Comparison of ENCODE assay signal across 9 cellular contexts in the genomic region with DNA sequence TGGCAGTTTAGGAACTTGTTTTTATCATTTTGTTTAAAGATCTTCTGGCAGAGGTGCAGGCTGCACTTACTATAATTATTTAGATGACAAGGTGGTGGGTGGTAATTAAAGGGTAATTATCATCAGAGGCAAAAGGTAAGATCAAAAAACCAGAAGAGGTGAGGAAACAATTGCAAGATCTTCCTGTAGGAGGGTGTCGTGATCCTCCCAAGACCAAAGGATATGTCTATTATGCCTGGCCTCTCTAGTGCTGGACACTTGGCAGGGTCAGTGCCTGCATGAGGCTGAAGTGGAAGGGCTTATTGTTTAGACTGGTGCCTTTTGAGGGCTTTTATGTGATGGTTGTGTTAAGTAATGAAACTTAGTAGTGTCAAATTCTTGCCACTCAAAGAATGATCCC. TPM values are rescaled to one million over a fixed set of nuclear protein-coding genes. Genes with fewer than 3 reads are reported as not detected.
DNase-seq lines count a peak whose midpoint lies in the region; ATAC-seq and TF ChIP-seq lines count a peak whose summit lies in the region.
"Had no signal": no experiment of that assay in that cellular context is flagged by ENCODE, and none has a peak within 500 bp of the region (broad histone marks: within the 10 kb centered on the region; RNA-seq: fewer than 3 reads in every experiment).

No MANE protein-coding gene starts in this region.

- H3K36me3 ChIP-seq in BE2C (peaks cover 7% of the 10 kb centered on the region; the same call in 1 of the 2 replicates), kidney epithelial cell (ENCODE audit: control insufficient read depth, insufficient read depth, low read length) (no peaks in the 10 kb centered on the region)

- TF ChIP-seq CTCF in BE2C (IDR thresholded peaks at IDR 0.05; ENCODE audit: low read depth, low read length): no peak; the same call in 1 of the 2 replicates
- peak; percentile 28 for TF ChIP-seq CTCF in HFF-Myc (IDR thresholded peaks at IDR 0.05; ENCODE audit: low read depth, low read length, missing control alignments)
- TF ChIP-seq CTCF in kidney epithelial cell (IDR thresholded peaks at IDR 0.05; ENCODE audit: insufficient read depth, low read length, poor library complexity, severe bottlenecking): peak; percentile 35

- no peaks in the 10 kb centered on the region for H3K4me1 ChIP-seq in BE2C

- no peaks in the 10 kb centered on the region for H3K27me3 Mint-ChIP-seq in activated CD8-positive, alpha-beta T cell treated with anti-CD3 and anti-CD28 coated beads, Interleukin-2, amount 10 ng/mL, durations not matched to agents 7 days and 5 days (ENCODE audit: low read depth)

- CTCF ChIA-PET in activated CD8-positive, alpha-beta T cell treated with anti-CD3 and anti-CD28 coated beads, Interleukin-2, amount 10 ng/mL, durations not matched to agents 7 days and 5 days (lab: Charles Lee): interaction anchor here (1.0 to 2.9 kb wide), 2 partner anchors 123 to 125 kb away, joined by 4 to 11 read pairs; no protein-coding TSS in a partner anchor

- DNase-seq in BE2C (no peak), HFF-Myc (ENCODE audit: extremely low read depth, low read depth) (no peak), kidney epithelial cell (ENCODE audit: low read depth) (no peak), NCI-H510A treated with DMSO at 0.1 percent for 48 hours (lab: John Stamatoyannopoulos, UW) (no peak)
- no peak for DNase-seq in activated CD8-positive, alpha-beta T cell treated with anti-CD3 and anti-CD28 coated beads, Interleukin-2, amount 10 ng/mL, durations not matched to agents 7 days and 5 days
- DNase-seq in stimulated activated naive CD4-positive, alpha-beta T cell (lab: John Stamatoyannopoulos, UW): no peak
- DNase-seq: NCI-H187 treated with DMSO at 0.1 percent for 48 hours had no signal

- no peaks in the 10 kb centered on the region for H3K9me3 Mint-ChIP-seq in activated CD8-positive, alpha-beta T cell treated with anti-CD3 and anti-CD28 coated beads, Interleukin-2, amount 10 ng/mL, durations not matched to agents 7 days and 5 days (ENCODE audit: insufficient read depth)

- ATAC-seq in activated CD8-positive, alpha-beta T cell treated with anti-CD3 and anti-CD28 coated beads, Interleukin-2, amount 10 ng/mL, durations not matched to agents 7 days and 5 days: no peak
- ATAC-seq in GM19397 (IDR thresholded peaks at IDR 0.05; ENCODE audit: unreplicated experiment): no peak
- no peak for ATAC-seq in HG03442 (IDR thresholded peaks at IDR 0.05; ENCODE audit: unreplicated experiment)

- POLR2A ChIA-PET in activated CD8-positive, alpha-beta T cell treated with anti-CD3 and anti-CD28 coated beads, Interleukin-2, amount 10 ng/mL, durations not matched to agents 7 days and 5 days (lab: Charles Lee): interaction anchor here (1.6 kb wide), 1 partner anchor 11 kb away, joined by 5 read pairs; no protein-coding TSS in a partner anchor

- H3K27me3 ChIP-seq in BE2C: no peaks in the 10 kb centered on the region
- H3K27me3 ChIP-seq in kidney epithelial cell (ENCODE audit: control insufficient read depth, insufficient read depth, low read length): no peaks in the 10 kb centered on the region

- H3K27ac Mint-ChIP-seq in activated CD8-positive, alpha-beta T cell treated with anti-CD3 and anti-CD28 coated beads, Interleukin-2, amount 10 ng/mL, durations not matched to agents 7 days and 5 days: no peak overlapping the region

- peaks cover 11% of the 10 kb centered on the region for H3K36me3 Mint-ChIP-seq in activated CD8-positive, alpha-beta T cell treated with anti-CD3 and anti-CD28 coated beads, Interleukin-2, amount 10 ng/mL, durations not matched to agents 7 days and 5 days (ENCODE audit: low read depth)

- peaks cover 46% of the 10 kb centered on the region for H3K4me1 Mint-ChIP-seq in activated CD8-positive, alpha-beta T cell treated with anti-CD3 and anti-CD28 coated beads, Interleukin-2, amount 10 ng/mL, durations not matched to agents 7 days and 5 days (ENCODE audit: low read depth)

- H3K9me3 ChIP-seq in BE2C: no peaks in the 10 kb centered on the region

- peak overlapping the region; percentile 83 for H3K4me3 ChIP-seq in BE2C (ENCODE audit: low read depth, low read length)
- H3K4me3 ChIP-seq in HFF-Myc (replicated peaks; ENCODE audit: low read depth, low read length): peak overlapping the region; percentile 71
- H3K4me3 ChIP-seq in kidney epithelial cell (ENCODE audit: low read depth, low read length): no peak overlapping the region

- H3K4me3 Mint-ChIP-seq in activated CD8-positive, alpha-beta T cell treated with anti-CD3 and anti-CD28 coated beads, Interleukin-2, amount 10 ng/mL, durations not matched to agents 7 days and 5 days: peak overlapping the region; percentile 89

RNA-seq across cellular contexts. Expression of a gene that starts 1.8 kb away (rescaled TPM):
- polyA plus RNA-seq in BE2C (2012; ENCODE audit: insufficient read depth, insufficient read length, low read depth): 36.4 TPM
- total RNA-seq in activated CD8-positive, alpha-beta T cell treated with anti-CD3 and anti-CD28 coated beads, Interleukin-2, amount 10 ng/mL, durations not matched to agents 7 days and 5 days: 10 to 100 TPM; 49.6 to 50.7 TPM
- 29.6 and 29.7 TPM in 2 replicates for total RNA-seq in kidney epithelial cell
